ENCODE assay signal across 8 cellular contexts in the genomic region with DNA sequence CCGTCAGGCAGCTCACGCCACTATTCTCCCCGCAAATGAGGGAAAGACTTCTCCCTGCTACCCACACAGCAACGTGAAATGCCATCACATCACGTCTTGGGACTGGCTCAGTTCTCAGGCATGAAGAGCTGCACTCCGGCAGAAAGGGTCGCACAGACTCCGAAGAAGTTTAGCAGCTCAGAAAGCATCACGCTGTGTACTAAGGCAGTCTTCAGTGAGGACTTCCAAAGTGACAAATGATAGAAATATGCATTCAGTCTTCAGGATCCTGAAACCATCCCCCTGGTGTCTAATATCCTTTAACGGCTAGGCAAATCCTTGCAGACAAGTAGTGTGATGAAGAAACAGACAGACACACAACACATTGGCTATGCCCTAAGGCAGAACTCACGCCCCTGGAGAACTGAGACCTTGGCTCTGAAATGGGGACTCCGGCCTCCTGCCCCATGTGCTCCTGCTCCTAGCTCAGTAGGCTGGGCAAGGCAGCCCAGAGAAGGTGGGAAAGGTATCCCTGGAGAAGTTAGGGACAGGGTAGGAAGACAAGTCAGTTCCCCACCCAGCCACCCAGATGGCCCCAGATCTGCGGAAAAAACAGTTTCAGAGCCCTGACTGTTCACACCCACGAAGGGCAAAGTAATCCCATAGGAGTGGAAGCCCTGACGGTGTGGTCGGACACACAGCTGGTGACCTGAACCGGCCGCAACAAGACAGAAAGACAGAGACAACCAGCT. TPM values are rescaled to one million over a fixed set of nuclear protein-coding genes. Genes with fewer than 3 reads are reported as not detected.
DNase-seq lines count a peak whose midpoint lies in the region; ATAC-seq and TF ChIP-seq lines count a peak whose summit lies in the region.

No MANE protein-coding gene starts in this region.

- H3K27me3 ChIP-seq in SJSA1 (replicated peaks) (no peaks in the 10 kb centered on the region), foreskin keratinocyte (no peaks in the 10 kb centered on the region), sigmoid colon (no peaks in the 10 kb centered on the region)

- WGBS in sigmoid colon, 2 donors = 22 to 37% methylated on average over 18 of the region's 18 CpGs

- peak; percentile 53 for DNase-seq in GM04504 (ENCODE audit: low read depth)
- DNase-seq in SJSA1 (ENCODE audit: low read depth in 1 of 2, low spot score in 2 of 2) = peak; percentile 52 to 62
- DNase-seq in foreskin keratinocyte = peak; percentile 35 to 67
- DNase-seq in sigmoid colon = no peak
- no peak for DNase-seq in amniotic stem cell (lab: John Stamatoyannopoulos, UW)

- H3K9me3 ChIP-seq in SJSA1 (replicated peaks) (no peaks in the 10 kb centered on the region), sigmoid colon (no peaks in the 10 kb centered on the region)

- H3K36me3 ChIP-seq in SJSA1 (no peaks in the 10 kb centered on the region; the same call in 1 of the 2 replicates), sigmoid colon (no peaks in the 10 kb centered on the region)

- ATAC-seq in foreskin keratinocyte = peak; percentile 36
- ATAC-seq in HG03159 (IDR thresholded peaks at IDR 0.05; ENCODE audit: unreplicated experiment) = no peak
- no peak for ATAC-seq in HG02588 (IDR thresholded peaks at IDR 0.05; ENCODE audit: unreplicated experiment)
- ATAC-seq in HG02884 (IDR thresholded peaks at IDR 0.05; ENCODE audit: unreplicated experiment) = no peak

- TF ChIP-seq EP300 in sigmoid colon (IDR thresholded peaks at IDR 0.05) = no peak

- no peak for TF ChIP-seq POLR2A in sigmoid colon (IDR thresholded peaks at IDR 0.05)

- H3K4me3 ChIP-seq in SJSA1 (peak overlapping the region; percentile 68), sigmoid colon (peak overlapping the region; percentile 87 to 97 (median 88))

- intact Hi-C loops in sigmoid colon (cut with DNase I) = loop anchor here (1.0 to 5.0 kb wide), 5 partner anchors 62 to 164 kb away; no protein-coding TSS in a partner anchor

- peak overlapping the region; percentile 1; the same call in 1 of the 2 replicates for H3K27ac ChIP-seq in SJSA1
- peak overlapping the region; percentile 59 for H3K27ac ChIP-seq in foreskin keratinocyte
- peak overlapping the region; percentile 86 to 94 (median 91) for H3K27ac ChIP-seq in sigmoid colon

- peak; percentile 15 for TF ChIP-seq CTCF in foreskin keratinocyte (conservative IDR thresholded peaks at IDR 0.05)
- no peak for TF ChIP-seq CTCF in sigmoid colon (IDR thresholded peaks at IDR 0.05)

- H3K4me1 ChIP-seq in SJSA1 (replicated peaks) (peaks cover 53% of the 10 kb centered on the region), foreskin keratinocyte (peaks cover 13% of the 10 kb centered on the region), sigmoid colon (peaks cover 0 to 60% (median 48%) of the 10 kb centered on the region in 4 donors)

RNA-seq across cellular contexts. Expression of a gene that starts 1.6 kb away (rescaled TPM):
- total RNA-seq in SJSA1 (2014; rRNA removed; shearing (Covaris generic)) = 9.8 and 13.0 TPM in 2 replicates
- total RNA-seq in foreskin keratinocyte = 11.5 and 21.9 TPM in 2 replicates
- polyA plus RNA-seq in foreskin keratinocyte = 2.4 and 3.2 TPM in 2 replicates
- 10 to 100 TPM; 23.0 to 33.2 (median 30.0) TPM for total RNA-seq in sigmoid colon
- 1 to 10 TPM in 2 of 3 donors, under 1 TPM in 1; 0.60 to 9.7 (median 2.1) TPM for polyA plus RNA-seq in sigmoid colon

Comparison
In these comparisons a context has a peak if more than half of its experiments do, and no peak if none do; other contexts are left out.
1. DNase-seq: peak in GM04504 (single experiment), SJSA1 (2 of 2) and foreskin keratinocyte (2 of 2); none in sigmoid colon (single experiment) and amniotic stem cell (single experiment).
2. H3K27ac ChIP-seq: peak in every context shown above with its lines; median percentile 91 in sigmoid colon; 59 in foreskin keratinocyte; 1 in SJSA1.